12 cellular contexts compared by ENCODE assay signal in the genomic region with DNA sequence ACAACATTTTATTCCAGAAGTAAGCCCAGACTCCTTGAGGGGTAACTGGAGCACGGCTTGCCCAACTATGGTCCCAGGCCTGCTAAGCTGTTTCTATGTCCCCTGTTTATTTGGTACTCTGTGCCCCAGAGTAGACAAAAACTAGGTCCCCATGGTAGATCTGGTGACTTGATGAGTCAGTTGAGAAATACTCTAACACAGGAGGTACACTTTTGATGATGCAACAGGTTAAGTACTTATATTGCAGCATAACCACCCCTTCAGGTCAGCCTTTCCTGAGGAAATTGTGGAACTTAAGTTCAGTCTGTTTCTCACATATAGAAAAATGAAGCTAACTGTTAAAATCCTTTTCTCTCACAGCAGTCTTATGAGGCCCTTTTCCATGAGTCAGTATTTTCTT. TPM values are rescaled to one million over a fixed set of nuclear protein-coding genes. Genes with fewer than 3 reads are reported as not detected.
DNase-seq lines count a peak whose midpoint lies in the region; ATAC-seq and TF ChIP-seq lines count a peak whose summit lies in the region.
"Had no signal": no experiment of that assay in that cellular context is flagged by ENCODE, and none has a peak within 500 bp of the region (broad histone marks: within the 10 kb centered on the region; RNA-seq: fewer than 3 reads in every experiment).

No MANE protein-coding gene starts in this region.

- no peak overlapping the region for H3K4me3 Mint-ChIP-seq in activated naive CD4-positive, alpha-beta T cell treated with anti-CD3 and anti-CD28 coated beads for 36 hours
- H3K4me3 Mint-ChIP-seq: activated naive CD8-positive, alpha-beta T cell treated with anti-CD3 and anti-CD28 coated beads, Interleukin-2, amount 10 ng/mL, durations not matched to agents 7 days and 5 days; naive B cell had no signal

- H3K4me1 ChIP-seq in adipocyte (ENCODE audit: control insufficient read depth, insufficient read depth, low read length), result peaks cover 66% of the 10 kb centered on the region
- H3K4me1 ChIP-seq in left lung, result peaks cover 0 to 23% of the 10 kb centered on the region in 2 donors
- peaks cover 2 to 3% of the 10 kb centered on the region in 2 donors for H3K4me1 ChIP-seq in aorta (ENCODE audit: control insufficient read depth in 1 of 2, insufficient read depth in 2 of 2, low read length in 2 of 2)

- WGBS in aorta, 2 donors, result 77 to 89% methylated on average over 1 of the region's 1 CpG

- peak overlapping the region; percentile 37 for H3K9ac ChIP-seq in adipocyte (ENCODE audit: low read length)

- CTCF ChIA-PET in activated naive CD4-positive, alpha-beta T cell treated with anti-CD3 and anti-CD28 coated beads for 36 hours (lab: Charles Lee), result interaction anchor here (1.0 to 1.1 kb wide), 2 partner anchors 103 to 115 kb away, joined by 3 to 4 read pairs; no protein-coding TSS in a partner anchor

- H3K27ac ChIP-seq in left lung, result peak overlapping the region; percentile 67 to 80
- peak overlapping the region; percentile 22 to 90 for H3K27ac ChIP-seq in aorta (ENCODE audit: low read depth in 1 of 2, low read length in 2 of 2)

- H3K4me1 Mint-ChIP-seq in activated naive CD4-positive, alpha-beta T cell treated with anti-CD3 and anti-CD28 coated beads for 36 hours (ENCODE audit: low read depth), result peaks cover 39% of the 10 kb centered on the region

- H3K27me3 ChIP-seq in adipocyte (replicated peaks; ENCODE audit: control insufficient read depth, insufficient read depth, low read length) (no peaks in the 10 kb centered on the region), left lung (no peaks in the 10 kb centered on the region), aorta (ENCODE audit: control insufficient read depth in 1 of 2, insufficient read depth in 2 of 2, low read length in 1 of 2) (no peaks in the 10 kb centered on the region)
- H3K27me3 ChIP-seq: transverse colon had no signal

- H3K36me3 ChIP-seq in adipocyte (ENCODE audit: control insufficient read depth, insufficient read depth, low read length, severe bottlenecking), result peaks cover 62% of the 10 kb centered on the region
- peaks cover 0 to 99% of the 10 kb centered on the region in 2 donors for H3K36me3 ChIP-seq in left lung
- H3K36me3 ChIP-seq in aorta (ENCODE audit: control insufficient read depth in 1 of 2, insufficient read depth in 2 of 2, low read length in 1 of 2), result peaks cover 0 to under 1% of the 10 kb centered on the region in 2 donors

- H3K27ac Mint-ChIP-seq in activated naive CD4-positive, alpha-beta T cell treated with anti-CD3 and anti-CD28 coated beads for 36 hours, result peak overlapping the region; percentile 82
- H3K27ac Mint-ChIP-seq: activated naive CD8-positive, alpha-beta T cell treated with anti-CD3 and anti-CD28 coated beads, Interleukin-2, amount 10 ng/mL, durations not matched to agents 7 days and 5 days had no signal

- H3K36me3 Mint-ChIP-seq in activated naive CD4-positive, alpha-beta T cell treated with anti-CD3 and anti-CD28 coated beads for 36 hours (ENCODE audit: low read depth), result peaks cover 36% of the 10 kb centered on the region

- no peak for TF ChIP-seq CTCF in left lung (IDR thresholded peaks at IDR 0.05)

- no peaks in the 10 kb centered on the region for H3K27me3 Mint-ChIP-seq in activated naive CD4-positive, alpha-beta T cell treated with anti-CD3 and anti-CD28 coated beads for 36 hours (ENCODE audit: low read depth)
- H3K27me3 Mint-ChIP-seq: activated naive CD8-positive, alpha-beta T cell treated with anti-CD3 and anti-CD28 coated beads, Interleukin-2, amount 10 ng/mL, durations not matched to agents 7 days and 5 days; naive B cell had no signal

- no peak overlapping the region for H3K4me3 ChIP-seq in adipocyte (ENCODE audit: low read length)
- no peak overlapping the region for H3K4me3 ChIP-seq in left lung
- H3K4me3 ChIP-seq in aorta (ENCODE audit: low read length in 2 of 2), result no peak overlapping the region
- H3K4me3 ChIP-seq: transverse colon had no signal

- peak; percentile 77 for ATAC-seq in left lung
- ATAC-seq in aorta (ENCODE audit: low FRiP score), result peak; percentile 31
- no peak for ATAC-seq in GM21390 (IDR thresholded peaks at IDR 0.05; ENCODE audit: unreplicated experiment)

- no peak for DNase-seq in activated naive CD4-positive, alpha-beta T cell treated with anti-CD3 and anti-CD28 coated beads for 36 hours
- no peak for DNase-seq in activated naive CD4-positive, alpha-beta T cell (lab: John Stamatoyannopoulos, UW)
- DNase-seq in adipocyte (ENCODE audit: low read depth), result peak; percentile 84
- DNase-seq in left lung, result no peak
- no peak for DNase-seq in aorta
- no peak for DNase-seq in cortex of kidney (lab: John Stamatoyannopoulos, UW)
- DNase-seq in NK-92 treated with Interleukin-12 subunit alpha and Interleukin-12 subunit beta, amount 100 ng/mL, for 24 hours (lab: John Stamatoyannopoulos, UW), result no peak
- DNase-seq: activated naive CD8-positive, alpha-beta T cell treated with anti-CD3 and anti-CD28 coated beads, Interleukin-2, amount 10 ng/mL, durations not matched to agents 7 days and 5 days; naive B cell; NCI-H82; transverse colon had no signal

- H3K9me3 Mint-ChIP-seq in activated naive CD4-positive, alpha-beta T cell treated with anti-CD3 and anti-CD28 coated beads for 36 hours, result no peaks in the 10 kb centered on the region
- H3K9me3 Mint-ChIP-seq: activated naive CD8-positive, alpha-beta T cell treated with anti-CD3 and anti-CD28 coated beads, Interleukin-2, amount 10 ng/mL, durations not matched to agents 7 days and 5 days had no signal

- intact Hi-C loops in activated naive CD4-positive, alpha-beta T cell treated with anti-CD3 and anti-CD28 coated beads for 36 hours (cut with micrococcal nuclease), result loop anchor here (1.0 to 10.0 kb wide), 4 partner anchors 19 to 480 kb away; partner anchors contain the start of gene SERINC3
- intact Hi-C loops in left lung (cut with DNase I), result no loop called here
- intact Hi-C loops in aorta (cut with DNase I), result no loop called here

- H3K9me3 ChIP-seq in adipocyte (ENCODE audit: control insufficient read depth, low read length), result no peaks in the 10 kb centered on the region
- H3K9me3 ChIP-seq in left lung, result no peaks in the 10 kb centered on the region
- H3K9me3 ChIP-seq in aorta (ENCODE audit: control insufficient read depth, low read length), result no peaks in the 10 kb centered on the region
- H3K9me3 ChIP-seq: transverse colon had no signal

RNA-seq across cellular contexts. Expression of gene TTPAL, which starts 19.6 kb away (rescaled TPM):
- 10 to 100 TPM; 10.8 to 11.5 TPM for total RNA-seq in activated naive CD4-positive, alpha-beta T cell treated with anti-CD3 and anti-CD28 coated beads for 36 hours
- total RNA-seq in left lung (10 to 100 TPM; 13.7 to 15.1 TPM), aorta (10 to 100 TPM in 1 of 2 donors, 1 to 10 TPM in 1; 7.6 to 11.8 TPM)
- 1 to 10 TPM; 1.8 to 4.2 TPM for polyA plus RNA-seq in aorta

RNA-seq across cellular contexts. Expression of gene SERINC3, which starts 26.6 kb away (rescaled TPM):
- 10 to 100 TPM; 48.7 to 50.2 TPM for total RNA-seq in activated naive CD4-positive, alpha-beta T cell treated with anti-CD3 and anti-CD28 coated beads for 36 hours
- total RNA-seq in left lung (100 to 1,000 TPM; 110 to 123 TPM), aorta (100 to 1,000 TPM; 131 to 134 TPM)
- polyA plus RNA-seq in aorta, result 10 to 100 TPM; 47.1 to 77.7 TPM
